In the genomic region with DNA sequence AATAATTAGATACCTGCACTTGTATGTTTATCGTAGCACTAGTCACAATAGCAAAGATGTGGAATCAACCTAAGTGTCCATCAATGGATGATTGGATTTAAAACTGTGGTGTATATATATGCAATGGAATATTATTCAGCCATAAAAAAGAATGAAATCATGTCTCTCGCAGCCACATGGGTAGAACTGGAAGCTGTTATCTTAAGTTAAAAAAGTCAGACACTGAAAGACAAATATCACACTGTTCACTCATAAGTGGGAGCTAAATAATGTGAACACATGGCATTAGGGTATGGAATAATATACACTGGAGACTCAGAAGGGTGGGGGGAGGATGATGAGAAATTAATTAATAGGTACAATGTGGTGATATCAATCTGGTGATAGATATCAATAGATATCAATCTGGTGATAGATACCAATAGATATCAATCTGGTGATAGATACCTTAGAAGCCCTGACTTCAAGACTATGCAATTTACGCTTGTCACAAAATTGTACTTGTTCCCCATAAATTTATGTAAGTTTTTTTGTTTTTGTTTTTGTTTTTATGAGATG, we compare ENCODE assay signal across 21 cellular contexts. TPM values are rescaled to one million over a fixed set of nuclear protein-coding genes. Genes with fewer than 3 reads are reported as not detected.
DNase-seq lines count a peak whose midpoint lies in the region; ATAC-seq, FAIRE-seq and TF ChIP-seq lines count a peak whose summit lies in the region.
"Had no signal": no experiment of that assay in that cellular context is flagged by ENCODE, and none has a peak within 500 bp of the region (broad histone marks: within the 10 kb centered on the region; RNA-seq: fewer than 3 reads in every experiment).

No MANE protein-coding gene starts in this region.

- TF ChIP-seq CTCF in CD14-positive monocyte (IDR thresholded peaks at IDR 0.05), result no peak
- TF ChIP-seq CTCF in HL-60 (IDR thresholded peaks at IDR 0.05; ENCODE audit: insufficient read depth, low read length), result no peak
- no peak for TF ChIP-seq CTCF in K562 (IDR thresholded peaks at IDR 0.05 in 2 of 3, conservative IDR thresholded peaks at IDR 0.05 in 1 of 3; ENCODE audit: insufficient read depth in 2 of 3, low read depth in 1 of 3, low read length in 3 of 3)

- peaks cover 46% of the 10 kb centered on the region for H3K79me2 ChIP-seq in K562 (ENCODE audit: control insufficient read depth, insufficient read depth, low read length)

- H3K27ac ChIP-seq in HL-60 (replicated peaks) (peak overlapping the region; percentile 94), K562 (ENCODE audit: extremely low read depth, low read depth, low read length) (no peak overlapping the region)

- peaks cover 45 to 64% of the 10 kb centered on the region in 2 experiments for H3K4me1 ChIP-seq in K562 (replicated peaks in 1 of 2; ENCODE audit: control insufficient read depth in 2 of 2, insufficient read depth in 2 of 2, low read length in 2 of 2)

- no peaks in the 10 kb centered on the region for H4K20me1 ChIP-seq in K562 (replicated peaks; ENCODE audit: control insufficient read depth, insufficient read depth, low read length)

- CTCF ChIA-PET in K562 (lab: Yijun Ruan, JAX; ENCODE audit: low intra/inter-chr PET ratio), result no interaction called here

- H3K27me3 ChIP-seq in HL-60 (ENCODE audit: insufficient read depth, poor library complexity, severe bottlenecking) (no peaks in the 10 kb centered on the region), K562 (ENCODE audit: control insufficient read depth in 2 of 2, insufficient read depth in 2 of 2, low read length in 2 of 2) (no peaks in the 10 kb centered on the region)

- ATAC-seq in K562 (no peak), HG02884 (IDR thresholded peaks at IDR 0.05; ENCODE audit: unreplicated experiment) (no peak)
- ATAC-seq: GM23338 had no signal

- H3K9me3 Mint-ChIP-seq in CD14-positive monocyte, result peaks cover 0 to 3% (median 0%) of the 10 kb centered on the region in 7 donors
- H3K9me3 Mint-ChIP-seq: CD4-positive, alpha-beta T cell; GM23338; HFFc6 had no signal

- no peaks in the 10 kb centered on the region for H3K9me3 ChIP-seq in K562 (replicated peaks; ENCODE audit: control insufficient read depth, insufficient read depth, low read depth, low read length)
- H3K9me3 ChIP-seq: Caco-2 had no signal

- peak overlapping the region; percentile 68 for H3K4me3 ChIP-seq in HL-60 (replicated peaks; ENCODE audit: insufficient read depth, low read length)
- peak overlapping the region; percentile 6 for H3K4me3 ChIP-seq in K562
- H3K4me3 ChIP-seq: GM23338 had no signal

- TF ChIP-seq EP300 in K562 (IDR thresholded peaks at IDR 0.05; ENCODE audit: low read length), result no peak

- no peak for FAIRE-seq in K562 (lab: Jason Lieb, UNC)
- FAIRE-seq: D721Med, G401.6, GM12892, GM18507, H54, HTR-8/SVneo had no signal

- no peaks in the 10 kb centered on the region; the same call in 2 of the 3 replicates for H3K36me3 ChIP-seq in K562 (ENCODE audit: control insufficient read depth, insufficient read depth, low read length)

- peak overlapping the region; percentile 94 for H3K4me2 ChIP-seq in K562 (ENCODE audit: insufficient read depth, low read length)
- H3K4me2 ChIP-seq: GM23338 had no signal

- no peak overlapping the region for H3K4me3 Mint-ChIP-seq in CD14-positive monocyte
- H3K4me3 Mint-ChIP-seq: B cell; CD4-positive, alpha-beta T cell; GM23338; HFFc6 had no signal

- H3K4me1 Mint-ChIP-seq in CD14-positive monocyte, result peaks cover 98% of the 10 kb centered on the region

- BruUV-seq in K562 (replicated peaks; lab: Mats Ljungman, UMichigan), result no TSS peak

- peak overlapping the region in 6 of 7 donors; percentile 40 to 95 (median 74) for H3K27ac Mint-ChIP-seq in CD14-positive monocyte
- H3K27ac Mint-ChIP-seq: B cell; CD4-positive, alpha-beta T cell; GM23338; HFFc6 had no signal

- POLR2A ChIA-PET in K562 (lab: Yijun Ruan, JAX), result interaction anchor here (1.2 to 5.0 kb wide), 3 partner anchors 10 to 29 kb away, joined by 3 to 38 read pairs (median 3); no protein-coding TSS in a partner anchor

- no peaks in the 10 kb centered on the region for H3K27me3 Mint-ChIP-seq in CD14-positive monocyte (ENCODE audit: low read depth in 3 of 3)
- H3K27me3 Mint-ChIP-seq: B cell had no signal

- no peak for DNase-seq in CD14-positive monocyte (ENCODE audit: low spot score)
- no peak for DNase-seq in HL-60 (ENCODE audit: low read depth in 1 of 2, low spot score in 1 of 2)
- no peak for DNase-seq in K562 (ENCODE audit: extremely low read depth in 1 of 4, low spot score in 3 of 4)
- DNase-seq in NCI-H2227 treated with DMSO at 0.1 percent for 48 hours (lab: John Stamatoyannopoulos, UW), result no peak
- DNase-seq in NCI-H82 (lab: John Stamatoyannopoulos, UW), result no peak
- DNase-seq: C1 segment of cervical spinal cord; Caco-2; CD4-positive, alpha-beta T cell; HCEC 1CT; HFFc6; IMR-90; KBM-7 had no signal

- H3K36me3 Mint-ChIP-seq in CD14-positive monocyte, result peaks cover 5 to 8% of the 10 kb centered on the region in 2 donors

- 85% methylated on average over 3 of the region's 3 CpGs for WGBS in K562 (ENCODE audit: insufficient coverage, low coverage, missing lambda C conversion rate)

- no peaks in the 10 kb centered on the region for H3K9me1 ChIP-seq in K562 (ENCODE audit: control insufficient read depth, insufficient read depth, low read length)

- TF ChIP-seq RAD21 in K562 (CRISPR knock-in tag; conservative IDR thresholded peaks at IDR 0.05 in 1 of 2, IDR thresholded peaks at IDR 0.05 in 1 of 2), result no peak

- TF ChIP-seq POLR2A in K562 (conservative IDR thresholded peaks at IDR 0.05), result no peak

- intact Hi-C loops in CD14-positive monocyte (cut with micrococcal nuclease) (loop anchor here (5.0 kb wide), 2 partner anchors 42 to 52 kb away; no protein-coding TSS in a partner anchor), K562 (cut with micrococcal nuclease) (no loop called here)

- in situ Hi-C loops in K562 (cut with MboI), result no loop called here

- H3K9ac ChIP-seq in K562 (ENCODE audit: insufficient read depth in 1 of 2, low read depth in 2 of 2, low read length in 2 of 2), result no peak overlapping the region

- H2AFZ ChIP-seq in K562 (ENCODE audit: low read depth, low read length), result no peak overlapping the region
- H2AFZ ChIP-seq: GM23338 had no signal

TF ChIP-seq in K562, 482 proteins besides CTCF, POLR2A, EP300 and RAD21 (continues in another document):
- TF ChIP-seq ZNF316 (IDR thresholded peaks at IDR 0.05) (0 out of 2 replicates have a peak, but pooled peaks have one; percentile 12), SMAD4 (CRISPR knock-in tag; conservative IDR thresholded peaks at IDR 0.05) (no peak), TAF7 (tag; IDR thresholded peaks at IDR 0.05) (no peak), ZNF75A (CRISPR knock-in tag; IDR thresholded peaks at IDR 0.05) (no peak), GATAD2A (IDR thresholded peaks at IDR 0.05) (0 out of 2 replicates have a peak, but pooled peaks have one; percentile 22), NR3C1 (CRISPR knock-in tag; IDR thresholded peaks at IDR 0.05) (no peak)
- TF ChIP-seq, protein P1, sequence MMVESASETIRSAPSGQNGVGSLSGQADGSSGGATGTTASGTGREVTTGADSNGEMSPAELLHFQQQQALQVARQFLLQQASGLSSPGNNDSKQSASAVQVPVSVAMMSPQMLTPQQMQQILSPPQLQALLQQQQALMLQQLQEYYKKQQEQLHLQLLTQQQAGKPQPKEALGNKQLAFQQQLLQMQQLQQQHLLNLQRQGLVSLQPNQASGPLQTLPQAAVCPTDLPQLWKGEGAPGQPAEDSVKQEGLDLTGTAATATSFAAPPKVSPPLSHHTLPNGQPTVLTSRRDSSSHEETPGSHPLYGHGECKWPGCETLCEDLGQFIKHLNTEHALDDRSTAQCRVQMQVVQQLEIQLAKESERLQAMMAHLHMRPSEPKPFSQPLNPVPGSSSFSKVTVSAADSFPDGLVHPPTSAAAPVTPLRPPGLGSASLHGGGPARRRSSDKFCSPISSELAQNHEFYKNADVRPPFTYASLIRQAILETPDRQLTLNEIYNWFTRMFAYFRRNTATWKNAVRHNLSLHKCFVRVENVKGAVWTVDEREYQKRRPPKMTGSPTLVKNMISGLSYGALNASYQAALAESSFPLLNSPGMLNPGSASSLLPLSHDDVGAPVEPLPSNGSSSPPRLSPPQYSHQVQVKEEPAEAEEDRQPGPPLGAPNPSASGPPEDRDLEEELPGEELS (CRISPR knock-in tag; IDR thresholded peaks at IDR 0.05; ENCODE audit: borderline replicate concordance), result no peak
- TF ChIP-seq, protein P2, sequence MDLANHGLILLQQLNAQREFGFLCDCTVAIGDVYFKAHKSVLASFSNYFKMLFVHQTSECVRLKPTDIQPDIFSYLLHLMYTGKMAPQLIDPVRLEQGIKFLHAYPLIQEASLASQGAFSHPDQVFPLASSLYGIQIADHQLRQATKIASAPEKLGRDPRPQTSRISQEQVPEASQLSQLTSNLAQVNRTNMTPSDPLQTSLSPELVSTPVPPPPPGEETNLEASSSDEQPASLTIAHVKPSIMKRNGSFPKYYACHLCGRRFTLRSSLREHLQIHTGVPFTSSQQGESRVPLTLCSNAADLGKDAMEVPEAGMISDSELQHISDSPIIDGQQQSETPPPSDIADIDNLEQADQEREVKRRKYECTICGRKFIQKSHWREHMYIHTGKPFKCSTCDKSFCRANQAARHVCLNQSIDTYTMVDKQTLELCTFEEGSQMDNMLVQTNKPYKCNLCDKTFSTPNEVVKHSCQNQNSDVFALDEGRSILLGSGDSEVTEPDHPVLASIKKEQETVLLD (IDR thresholded peaks at IDR 0.05), result peak; percentile 66; the same call in 1 of the 2 replicates

RNA-seq across cellular contexts. Expression of a gene that starts 2.0 kb away (rescaled TPM):
- polyA plus RNA-seq in CD14-positive monocyte, result 10 to 100 TPM; 48.8 to 75.8 TPM
- 49.1 and 50.2 TPM in 2 replicates for total RNA-seq in K562 (2011; cell fraction: chromatin; rRNA removed; ENCODE audit: low replicate concordance)
- total RNA-seq in K562 (2011; cell fraction: nucleolus; rRNA removed), result 42.2 and 44.7 TPM in 2 replicates
- 44.7 and 67.3 TPM in 2 replicates for total RNA-seq in K562 (2011; cell fraction: nucleoplasm; rRNA removed)
- 93.1 and 104 TPM in 2 replicates for total RNA-seq in K562 (2014; rRNA removed)
- 85.1 and 96.3 TPM in 2 replicates for total RNA-seq in K562 (2014; rRNA removed; fragmentation: Illumina TruSeq; extraction: Trizol)
- total RNA-seq in K562 (2015; rRNA removed; fragmentation: Illumina TruSeq; extraction: Trizol), result 39.2 and 41.5 TPM in 2 replicates
- total RNA-seq in K562 (2021), result 87.3 and 96.2 TPM in 2 replicates
- 79.9 and 126 TPM in 2 replicates for polyA plus RNA-seq in K562 (2011; rRNA removed)
- polyA plus RNA-seq in K562 (2011; cell fraction: cytosol; rRNA removed), result 57.1 and 58.2 TPM in 2 replicates
- polyA plus RNA-seq in K562 (2011; cell fraction: nucleus; rRNA removed), result 75.1 and 102 TPM in 2 replicates
- polyA plus RNA-seq in K562 (2012), result 22.8 and 56.1 TPM in 2 replicates
- 90.9 and 91.5 TPM in 2 replicates for polyA plus RNA-seq in K562 (2014; fragmentation: Illumina TruSeq; extraction: Trizol)
- polyA plus RNA-seq in K562 (2014; fragmentation: Nextera tagmentation; extraction: Ambion mirVana), result 10 to 100 TPM in 1 of 2 experiments, 1 to 10 TPM in 1; 6.9 to 19.6 TPM
- 98.0 and 118 TPM in 2 replicates for polyA plus RNA-seq in K562 (2014; rRNA removed)
- 48.8 and 65.2 TPM in 2 replicates for polyA minus RNA-seq in K562 (2011; rRNA and poly(A)+ RNA removed)
- polyA minus RNA-seq in K562 (2011; cell fraction: cytosol; rRNA and poly(A)+ RNA removed), result 20.9 and 37.0 TPM in 2 replicates
- polyA minus RNA-seq in K562 (2011; cell fraction: nucleus; rRNA and poly(A)+ RNA removed), result 39.8 and 45.0 TPM in 2 replicates
- total RNA-seq: IMR-90 had no signal
- polyA plus RNA-seq: IMR-90 had no signal
